1 cellular context compared by ENCODE assay signal in the genomic region with DNA sequence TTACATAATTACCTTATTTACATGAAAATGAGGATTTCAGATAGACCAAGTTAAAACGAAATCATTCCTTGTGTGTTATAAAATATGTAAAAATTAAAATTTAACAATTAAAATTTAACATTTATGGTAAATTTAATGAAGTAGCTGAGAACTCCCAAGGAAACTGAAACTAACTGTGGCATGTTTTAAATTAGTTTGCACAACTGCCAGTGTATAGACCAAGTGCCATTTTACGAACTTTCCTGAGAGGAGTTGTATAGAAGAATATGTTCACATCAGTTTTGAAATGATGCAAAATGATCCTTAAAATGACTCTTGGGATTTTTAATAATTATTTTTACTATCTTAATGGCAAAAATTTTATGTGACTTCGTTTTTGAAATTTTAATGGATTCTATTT.
TF ChIP-seq lines count a peak whose summit lies in the region.

No MANE protein-coding gene starts in this region.

TF ChIP-seq in HepG2, 621 proteins besides CTCF, POLR2A, EP300 and RAD21:
- no peak for TF ChIP-seq SP1 (IDR thresholded peaks at IDR 0.05)
- TF ChIP-seq SP1 (CRISPR knock-in tag; IDR thresholded peaks at IDR 0.05) = no peak
- TF ChIP-seq ZNF260 (CRISPR knock-in tag; IDR thresholded peaks at IDR 0.05; ENCODE audit: borderline replicate concordance, low read depth) = no peak
- TF ChIP-seq, protein P1, sequence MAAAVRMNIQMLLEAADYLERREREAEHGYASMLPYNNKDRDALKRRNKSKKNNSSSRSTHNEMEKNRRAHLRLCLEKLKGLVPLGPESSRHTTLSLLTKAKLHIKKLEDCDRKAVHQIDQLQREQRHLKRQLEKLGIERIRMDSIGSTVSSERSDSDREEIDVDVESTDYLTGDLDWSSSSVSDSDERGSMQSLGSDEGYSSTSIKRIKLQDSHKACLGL (CRISPR knock-in tag; IDR thresholded peaks at IDR 0.05) = no peak
- no peak for TF ChIP-seq KAT7 (CRISPR knock-in tag; IDR thresholded peaks at IDR 0.05; ENCODE audit: borderline replicate concordance)
- TF ChIP-seq FOXP1 (IDR thresholded peaks at IDR 0.05) = no peak
- no peak for TF ChIP-seq FOXP1 (CRISPR knock-in tag; IDR thresholded peaks at IDR 0.05)
- no peak for TF ChIP-seq MEIS2 (CRISPR knock-in tag; IDR thresholded peaks at IDR 0.05)
- TF ChIP-seq CENPBD1 (CRISPR knock-in tag; IDR thresholded peaks at IDR 0.05; ENCODE audit: borderline replicate concordance, low read depth) = no peak
- no peak for TF ChIP-seq ZNF841 (CRISPR knock-in tag; IDR thresholded peaks at IDR 0.05; ENCODE audit: borderline replicate concordance)
- TF ChIP-seq AHDC1 (CRISPR knock-in tag; IDR thresholded peaks at IDR 0.05; ENCODE audit: borderline replicate concordance) = no peak
- TF ChIP-seq, protein P2, sequence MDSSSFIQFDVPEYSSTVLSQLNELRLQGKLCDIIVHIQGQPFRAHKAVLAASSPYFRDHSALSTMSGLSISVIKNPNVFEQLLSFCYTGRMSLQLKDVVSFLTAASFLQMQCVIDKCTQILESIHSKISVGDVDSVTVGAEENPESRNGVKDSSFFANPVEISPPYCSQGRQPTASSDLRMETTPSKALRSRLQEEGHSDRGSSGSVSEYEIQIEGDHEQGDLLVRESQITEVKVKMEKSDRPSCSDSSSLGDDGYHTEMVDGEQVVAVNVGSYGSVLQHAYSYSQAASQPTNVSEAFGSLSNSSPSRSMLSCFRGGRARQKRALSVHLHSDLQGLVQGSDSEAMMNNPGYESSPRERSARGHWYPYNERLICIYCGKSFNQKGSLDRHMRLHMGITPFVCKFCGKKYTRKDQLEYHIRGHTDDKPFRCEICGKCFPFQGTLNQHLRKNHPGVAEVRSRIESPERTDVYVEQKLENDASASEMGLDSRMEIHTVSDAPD (CRISPR knock-in tag; IDR thresholded peaks at IDR 0.05) = no peak
- TF ChIP-seq ZNF598 (CRISPR knock-in tag; IDR thresholded peaks at IDR 0.05; ENCODE audit: borderline replicate concordance) = no peak
